ENCODE assay signal across 18 cellular contexts in genomic region chr2:177273456-177273855, GRCh38. TPM values are rescaled to one million over a fixed set of nuclear protein-coding genes. Genes with fewer than 3 reads are reported as not detected.
A peak's percentile ranks its signal among the peaks of the same experiment; 100 is the strongest.
DNase-seq lines count a peak whose midpoint lies in the region; ATAC-seq and TF ChIP-seq lines count a peak whose summit lies in the region.
"Had no signal": no experiment of that assay in that cellular context is flagged by ENCODE, and none has a peak within 500 bp of the region (broad histone marks: within the 10 kb centered on the region; RNA-seq: fewer than 3 reads in every experiment).

No MANE protein-coding gene starts in this region.

- H3K4me1 Mint-ChIP-seq in activated T-cell treated with anti-CD3 and anti-CD28 coated beads, Interleukin-2, amount 50 U/mL, for 4 hours (ENCODE audit: low read depth), result peaks cover 10% of the 10 kb centered on the region

- peak overlapping the region; percentile 31 to 99 (median 68) for H3K27ac ChIP-seq in esophagus squamous epithelium
- peak overlapping the region; percentile 50 to 59 for H3K27ac ChIP-seq in mucosa of rectum (ENCODE audit: low read depth in 2 of 2, low read length in 2 of 2)
- H3K27ac ChIP-seq in aorta (ENCODE audit: low read depth in 1 of 2, low read length in 2 of 2), result peak overlapping the region in 1 of 2 donors; percentile 57
- H3K27ac ChIP-seq: PC-9 had no signal

- H3K9me3 ChIP-seq in esophagus squamous epithelium (no peaks in the 10 kb centered on the region), mucosa of rectum (ENCODE audit: control insufficient read depth in 2 of 2, low read length in 2 of 2) (no peaks in the 10 kb centered on the region), aorta (ENCODE audit: control insufficient read depth, low read length) (no peaks in the 10 kb centered on the region)
- H3K9me3 ChIP-seq: SK-N-SH had no signal

- H3K4me3 ChIP-seq in esophagus squamous epithelium, result no peak overlapping the region
- H3K4me3 ChIP-seq in mucosa of rectum (ENCODE audit: low read length in 2 of 2), result no peak overlapping the region
- H3K4me3 ChIP-seq in aorta (ENCODE audit: low read length in 2 of 2), result no peak overlapping the region
- H3K4me3 ChIP-seq: PC-9, skin epidermis had no signal

- H3K36me3 Mint-ChIP-seq in activated T-cell treated with anti-CD3 and anti-CD28 coated beads, Interleukin-2, amount 50 U/mL, for 4 hours (ENCODE audit: insufficient read depth), result no peaks in the 10 kb centered on the region
- H3K36me3 Mint-ChIP-seq: CD8-positive, alpha-beta memory T cell; mesothelial cell of epicardium had no signal

- H3K27me3 ChIP-seq in esophagus squamous epithelium (no peaks in the 10 kb centered on the region), mucosa of rectum (ENCODE audit: control insufficient read depth in 2 of 2, insufficient read depth in 2 of 2, low read length in 2 of 2) (no peaks in the 10 kb centered on the region), aorta (ENCODE audit: control insufficient read depth in 1 of 2, insufficient read depth in 2 of 2, low read length in 1 of 2) (no peaks in the 10 kb centered on the region)

- H3K9ac ChIP-seq in mucosa of rectum (ENCODE audit: low read depth in 1 of 2, low read length in 2 of 2), result no peak overlapping the region
- H3K9ac ChIP-seq: SK-N-SH had no signal

- H3K4me3 Mint-ChIP-seq in activated T-cell treated with anti-CD3 and anti-CD28 coated beads, Interleukin-2, amount 50 U/mL, for 4 hours, result no peak overlapping the region
- H3K4me3 Mint-ChIP-seq: activated CD4-positive, alpha-beta T cell treated with anti-CD3 and anti-CD28 coated beads for 36 hours; activated naive CD4-positive, alpha-beta T cell treated with anti-CD3 and anti-CD28 coated beads for 36 hours; CD8-positive, alpha-beta memory T cell; effector memory CD8-positive, alpha-beta T cell; mesothelial cell of epicardium had no signal

- H3K36me3 ChIP-seq in esophagus squamous epithelium, result no peaks in the 10 kb centered on the region
- H3K36me3 ChIP-seq in mucosa of rectum (ENCODE audit: control insufficient read depth in 2 of 2, insufficient read depth in 2 of 2, low read length in 2 of 2), result no peaks in the 10 kb centered on the region
- no peaks in the 10 kb centered on the region for H3K36me3 ChIP-seq in aorta (ENCODE audit: control insufficient read depth in 1 of 2, insufficient read depth in 2 of 2, low read length in 1 of 2)

- H3K9me3 Mint-ChIP-seq in activated T-cell treated with anti-CD3 and anti-CD28 coated beads, Interleukin-2, amount 50 U/mL, for 4 hours, result no peaks in the 10 kb centered on the region
- H3K9me3 Mint-ChIP-seq: activated naive CD4-positive, alpha-beta T cell treated with anti-CD3 and anti-CD28 coated beads for 36 hours; CD8-positive, alpha-beta memory T cell; effector memory CD8-positive, alpha-beta T cell; mesothelial cell of epicardium had no signal

- WGBS in esophagus squamous epithelium, 2 donors, result 29 to 48% methylated on average over 3 of the region's 3 CpGs
- WGBS in aorta, 2 donors, result 21 to 29% methylated on average over 3 of the region's 3 CpGs

- H3K4me1 ChIP-seq in esophagus squamous epithelium (peaks cover 10 to 100% (median 18%) of the 10 kb centered on the region in 3 donors), mucosa of rectum (ENCODE audit: control insufficient read depth in 2 of 2, insufficient read depth in 2 of 2, low read length in 2 of 2) (peaks cover 0 to 7% of the 10 kb centered on the region in 2 donors), aorta (ENCODE audit: control insufficient read depth in 1 of 2, insufficient read depth in 2 of 2, low read length in 2 of 2) (no peaks in the 10 kb centered on the region)

- no peaks in the 10 kb centered on the region for H3K27me3 Mint-ChIP-seq in activated T-cell treated with anti-CD3 and anti-CD28 coated beads, Interleukin-2, amount 50 U/mL, for 4 hours (ENCODE audit: low read depth)
- H3K27me3 Mint-ChIP-seq: activated CD4-positive, alpha-beta T cell treated with anti-CD3 and anti-CD28 coated beads for 36 hours; CD8-positive, alpha-beta memory T cell; effector memory CD8-positive, alpha-beta T cell had no signal

- no peak for TF ChIP-seq CTCF in esophagus squamous epithelium (IDR thresholded peaks at IDR 0.05)

- peak; percentile 30 for ATAC-seq in Right ventricle myocardium superior (ENCODE audit: poor library complexity)
- ATAC-seq in left cardiac atrium, result no peak
- ATAC-seq in aorta (ENCODE audit: low FRiP score), result peak; percentile 13
- no peak for ATAC-seq in activated T-cell treated with anti-CD3 and anti-CD28 coated beads, Interleukin-2, amount 50 U/mL, for 4 hours
- ATAC-seq: activated CD4-positive, alpha-beta T cell treated with anti-CD3 and anti-CD28 coated beads for 36 hours; effector memory CD8-positive, alpha-beta T cell had no signal

- intact Hi-C loops in Right ventricle myocardium superior (cut with DNase I) (no loop called here), left cardiac atrium (cut with DNase I) (no loop called here), esophagus squamous epithelium (cut with DNase I) (no loop called here), aorta (cut with DNase I) (no loop called here)

- no peak for DNase-seq in Right ventricle myocardium superior
- no peak for DNase-seq in left cardiac atrium
- no peak for DNase-seq in esophagus squamous epithelium (lab: John Stamatoyannopoulos, UW)
- DNase-seq in aorta, result no peak
- no peak for DNase-seq in EL
- DNase-seq in activated T-cell treated with anti-CD3 and anti-CD28 coated beads, Interleukin-2, amount 50 U/mL, for 4 hours, result no peak
- no peak for DNase-seq in stimulated activated CD4-positive, alpha-beta T cell treated with anti-CD3 and anti-CD28 coated beads, Interleukin-2, amount 100 ng/mL, for 24 hours
- DNase-seq: activated CD4-positive, alpha-beta T cell treated with anti-CD3 and anti-CD28 coated beads for 36 hours; activated naive CD4-positive, alpha-beta T cell treated with anti-CD3 and anti-CD28 coated beads for 36 hours; CD8-positive, alpha-beta memory T cell; effector memory CD8-positive, alpha-beta T cell; NCI-H1048; NCI-H2107; PC-9; SK-N-SH had no signal

- TF ChIP-seq POLR2A in esophagus squamous epithelium (IDR thresholded peaks at IDR 0.05), result no peak

RNA-seq across cellular contexts. Expression of gene NFE2L2, which starts 8.9 kb away (rescaled TPM):
- 45.8 TPM for total RNA-seq in Right ventricle myocardium superior
- total RNA-seq in left cardiac atrium, result 10 to 100 TPM; 68.4 to 69.0 TPM
- total RNA-seq in esophagus squamous epithelium, result 100 to 1,000 TPM; 147 to 315 (median 189) TPM
- total RNA-seq in aorta, result 100 to 1,000 TPM; 101 to 131 TPM
- 100 to 1,000 TPM in 1 of 2 donors, 10 to 100 TPM in 1; 83.4 to 103 TPM for polyA plus RNA-seq in aorta
- total RNA-seq in activated T-cell treated with anti-CD3 and anti-CD28 coated beads, Interleukin-2, amount 50 U/mL, for 4 hours, result 10 to 100 TPM; 58.5 to 62.4 (median 60.5) TPM

Comparison
In these comparisons a context has a peak if more than half of its experiments do, and no peak if none do; other contexts are left out.
1. ATAC-seq: peak in Right ventricle myocardium superior (single experiment) and aorta (single experiment); none in left cardiac atrium (0 of 2) and activated T-cell treated with anti-CD3 and anti-CD28 coated beads, Interleukin-2, amount 50 U/mL, for 4 hours (0 of 2).